ENCODE assay signal across 8 cellular contexts in genomic region chr22:29767289-29768051, GRCh38. TPM values are rescaled to one million over a fixed set of nuclear protein-coding genes. Genes with fewer than 3 reads are reported as not detected.
DNase-seq lines count a peak whose midpoint lies in the region; ATAC-seq lines count a peak whose summit lies in the region.

Gene UQCR10 (plus strand): TSS chr22:29767369. CDS start chr22:29767399, 30 bp downstream.

- DNase-seq in CMK (ENCODE audit: low read depth), result peak; percentile 64
- peak; percentile 85 for DNase-seq in HT1080 (ENCODE audit: low read depth)
- DNase-seq in NT2/D1 (ENCODE audit: low read depth, low spot score), result peak; percentile 76
- peak; percentile 89 for DNase-seq in activated CD8-positive, alpha-beta memory T cell treated with anti-CD3 and anti-CD28 coated beads, Interleukin-2, amount 50 U/mL, for 4 hours
- peak; percentile 89 for DNase-seq in epidermal melanocyte (ENCODE audit: insufficient read length, low spot score)
- peak; percentile 89 for DNase-seq in middle frontal gyrus (ENCODE audit: extremely low spot score, low spot score)
- peak; percentile 74 to 90 for DNase-seq in stimulated activated CD8-positive, alpha-beta memory T cell treated with anti-CD3 and anti-CD28 coated beads, Interleukin-2, amount 100 ng/mL, for 1 hour (ENCODE audit: low read depth in 2 of 2)

- H3K4me3 ChIP-seq in NT2/D1 (ENCODE audit: insufficient read length, low read depth), result peak within 1 kb of the TSS; percentile 99

- ATAC-seq in GM19468 (IDR thresholded peaks at IDR 0.05; ENCODE audit: extremely low read depth, unreplicated experiment), result peak; percentile 33

- H3K9ac ChIP-seq in NT2/D1 (ENCODE audit: insufficient read length, low read depth), result peak within 1 kb of the TSS; percentile 100

- H3K27me3 ChIP-seq in NT2/D1 (ENCODE audit: insufficient read depth, insufficient read length), result no peaks in the 10 kb centered on the region

- H3K36me3 ChIP-seq in NT2/D1 (ENCODE audit: insufficient read depth, insufficient read length, low read length), result peaks cover 32% of the 10 kb centered on the region

- no peaks in the 10 kb centered on the region for H3K4me1 ChIP-seq in NT2/D1 (ENCODE audit: insufficient read depth, insufficient read length)

- no peaks in the 10 kb centered on the region for H3K9me3 ChIP-seq in NT2/D1 (ENCODE audit: insufficient read depth, low read length)

RNA-seq across cellular contexts. Expression of gene UQCR10, which starts in this region (rescaled TPM):
- total RNA-seq in HT1080 (2014; rRNA removed; shearing (Covaris generic)), result 163 and 177 TPM in 2 replicates
- 43.2 and 76.4 TPM in 2 replicates for polyA plus RNA-seq in HT1080 (2015; cell fraction: cytosol; rRNA removed)
- polyA plus RNA-seq in HT1080 (2015; cell fraction: nucleus; rRNA removed), result 21.6 and 22.0 TPM in 2 replicates

Comparison
In these comparisons a context has a peak if more than half of its experiments do, and no peak if none do; other contexts are left out.
1. Peak in every context shown above with its lines: DNase-seq, ATAC-seq and H3K4me3 ChIP-seq.